In genomic region chr13:40058757-40059236, GRCh38 we compare ENCODE assay signal across 12 cellular contexts.
DNase-seq lines count a peak whose midpoint lies in the region; ATAC-seq and TF ChIP-seq lines count a peak whose summit lies in the region.
"Had no signal": no experiment of that assay in that cellular context is flagged by ENCODE, and none has a peak within 500 bp of the region (broad histone marks: within the 10 kb centered on the region; RNA-seq: fewer than 3 reads in every experiment).

No MANE protein-coding gene starts in this region.

- no peak for TF ChIP-seq CTCF in epithelial cell of esophagus (IDR thresholded peaks at IDR 0.05; ENCODE audit: insufficient read depth, low read depth, low read length, missing control alignments)
- TF ChIP-seq CTCF in tibial artery (IDR thresholded peaks at IDR 0.05): no peak

- no peaks in the 10 kb centered on the region for H3K27me3 Mint-ChIP-seq in activated T-cell treated with anti-CD3 and anti-CD28 coated beads, Interleukin-2, amount 50 U/mL, for 24 hours
- H3K27me3 Mint-ChIP-seq in stimulated activated naive CD8-positive, alpha-beta T cell treated with anti-CD3 and anti-CD28 coated beads, Interleukin-15, Interleukin-2, amounts not matched to agents 100 ng/mL and 50 ng/mL, for 24 hours: no peaks in the 10 kb centered on the region
- H3K27me3 Mint-ChIP-seq in stimulated activated memory B cell treated with anti-CD40 and anti-IgM and Interleukin-4, amounts not matched to agents 10 μg/mL and 1 μg/mL and 100 μg/mL, for 72 hours: no peaks in the 10 kb centered on the region

- peaks cover 0 to 20% (median 4%) of the 10 kb centered on the region in 4 donors for H3K4me1 ChIP-seq in tibial artery
- H3K4me1 ChIP-seq: HAP-1 had no signal

- H3K27ac ChIP-seq in tibial artery: no peak overlapping the region

- DNase-seq in activated T-cell treated with anti-CD3 and anti-CD28 coated beads, Interleukin-2, amount 50 U/mL, for 24 hours: no peak
- no peak for DNase-seq in activated T-cell treated with anti-CD3 and anti-CD28 coated beads for 4 hours
- DNase-seq in epithelial cell of esophagus (ENCODE audit: low read depth): peak; percentile 20
- DNase-seq in tibial artery: no peak
- DNase-seq: NCI-H1930, NCI-H774, nucleus accumbens had no signal

- peaks cover 35% of the 10 kb centered on the region for H3K4me1 Mint-ChIP-seq in activated T-cell treated with anti-CD3 and anti-CD28 coated beads, Interleukin-2, amount 50 U/mL, for 24 hours (ENCODE audit: low read depth)
- H3K4me1 Mint-ChIP-seq in stimulated activated naive CD8-positive, alpha-beta T cell treated with anti-CD3 and anti-CD28 coated beads, Interleukin-15, Interleukin-2, amounts not matched to agents 100 ng/mL and 50 ng/mL, for 24 hours (ENCODE audit: low read depth): peaks cover 30% of the 10 kb centered on the region
- peaks cover 26% of the 10 kb centered on the region for H3K4me1 Mint-ChIP-seq in stimulated activated memory B cell treated with anti-CD40 and anti-IgM and Interleukin-4, amounts not matched to agents 10 μg/mL and 1 μg/mL and 100 μg/mL, for 72 hours

- H3K36me3 Mint-ChIP-seq in activated T-cell treated with anti-CD3 and anti-CD28 coated beads, Interleukin-2, amount 50 U/mL, for 24 hours (ENCODE audit: low read depth): no peaks in the 10 kb centered on the region
- no peaks in the 10 kb centered on the region for H3K36me3 Mint-ChIP-seq in stimulated activated naive CD8-positive, alpha-beta T cell treated with anti-CD3 and anti-CD28 coated beads, Interleukin-15, Interleukin-2, amounts not matched to agents 100 ng/mL and 50 ng/mL, for 24 hours (ENCODE audit: low read depth)
- H3K36me3 Mint-ChIP-seq in stimulated activated memory B cell treated with anti-CD40 and anti-IgM and Interleukin-4, amounts not matched to agents 10 μg/mL and 1 μg/mL and 100 μg/mL, for 72 hours: no peaks in the 10 kb centered on the region

- intact Hi-C loops in tibial artery (cut with DNase I; ENCODE audit: low total_unique reads): no loop called here

- peaks cover 3% of the 10 kb centered on the region for H3K9me3 Mint-ChIP-seq in activated T-cell treated with anti-CD3 and anti-CD28 coated beads, Interleukin-2, amount 50 U/mL, for 24 hours
- H3K9me3 Mint-ChIP-seq in stimulated activated naive CD8-positive, alpha-beta T cell treated with anti-CD3 and anti-CD28 coated beads, Interleukin-15, Interleukin-2, amounts not matched to agents 100 ng/mL and 50 ng/mL, for 24 hours: peaks cover 6% of the 10 kb centered on the region
- H3K9me3 Mint-ChIP-seq in stimulated activated memory B cell treated with anti-CD40 and anti-IgM and Interleukin-4, amounts not matched to agents 10 μg/mL and 1 μg/mL and 100 μg/mL, for 72 hours: peaks cover 2% of the 10 kb centered on the region

- ATAC-seq in HG03066 (IDR thresholded peaks at IDR 0.05; ENCODE audit: low read depth, unreplicated experiment) (peak; percentile 45), HG03097 (IDR thresholded peaks at IDR 0.05; ENCODE audit: low FRiP score, unreplicated experiment) (no peak)
- no peak for ATAC-seq in stimulated activated memory B cell treated with anti-CD40 and anti-IgM and Interleukin-4, amounts not matched to agents 10 μg/mL and 1 μg/mL and 100 μg/mL, for 72 hours

- H3K9me3 ChIP-seq in tibial artery: no peaks in the 10 kb centered on the region
- H3K9me3 ChIP-seq: HAP-1 had no signal

- H3K27me3 ChIP-seq in tibial artery: no peaks in the 10 kb centered on the region

- no peak overlapping the region for H3K4me3 Mint-ChIP-seq in activated T-cell treated with anti-CD3 and anti-CD28 coated beads, Interleukin-2, amount 50 U/mL, for 24 hours
- H3K4me3 Mint-ChIP-seq in stimulated activated naive CD8-positive, alpha-beta T cell treated with anti-CD3 and anti-CD28 coated beads, Interleukin-15, Interleukin-2, amounts not matched to agents 100 ng/mL and 50 ng/mL, for 24 hours: no peak overlapping the region
- no peak overlapping the region for H3K4me3 Mint-ChIP-seq in stimulated activated memory B cell treated with anti-CD40 and anti-IgM and Interleukin-4, amounts not matched to agents 10 μg/mL and 1 μg/mL and 100 μg/mL, for 72 hours

- no peak overlapping the region for H3K4me3 ChIP-seq in epithelial cell of esophagus (ENCODE audit: low read length)
- no peak overlapping the region for H3K4me3 ChIP-seq in tibial artery
- H3K4me3 ChIP-seq: HAP-1 had no signal

- H3K36me3 ChIP-seq in tibial artery: no peaks in the 10 kb centered on the region
- H3K36me3 ChIP-seq: HAP-1 had no signal

- peak overlapping the region; percentile 11 for H3K27ac Mint-ChIP-seq in activated T-cell treated with anti-CD3 and anti-CD28 coated beads, Interleukin-2, amount 50 U/mL, for 24 hours
- H3K27ac Mint-ChIP-seq in stimulated activated naive CD8-positive, alpha-beta T cell treated with anti-CD3 and anti-CD28 coated beads, Interleukin-15, Interleukin-2, amounts not matched to agents 100 ng/mL and 50 ng/mL, for 24 hours: peak overlapping the region; percentile 67
- no peak overlapping the region for H3K27ac Mint-ChIP-seq in stimulated activated memory B cell treated with anti-CD40 and anti-IgM and Interleukin-4, amounts not matched to agents 10 μg/mL and 1 μg/mL and 100 μg/mL, for 72 hours
